8 cellular contexts compared by ENCODE assay signal in the genomic region with DNA sequence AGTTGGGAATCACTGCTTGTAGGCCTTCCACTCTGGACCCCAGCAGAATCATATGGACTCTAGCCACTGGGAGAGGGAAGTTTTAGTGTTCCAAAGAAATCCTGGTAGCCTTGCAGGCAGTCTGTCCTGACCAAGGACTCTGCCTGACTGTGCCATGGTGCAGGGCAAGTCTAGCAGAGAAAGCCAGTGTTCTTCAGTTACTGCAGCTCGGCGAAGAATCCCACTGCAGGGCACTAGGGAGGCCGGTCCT. TPM values are rescaled to one million over a fixed set of nuclear protein-coding genes. Genes with fewer than 3 reads are reported as not detected.
DNase-seq lines count a peak whose midpoint lies in the region; ATAC-seq and TF ChIP-seq lines count a peak whose summit lies in the region.

No MANE protein-coding gene starts in this region.

- H3K27me3 ChIP-seq in brain microvascular endothelial cell (replicated peaks) = no peaks in the 10 kb centered on the region
- no peaks in the 10 kb centered on the region for H3K27me3 ChIP-seq in uterus

- DNase-seq in CD14-positive monocyte (ENCODE audit: low spot score) (no peak), brain microvascular endothelial cell (no peak), memory B cell (ENCODE audit: low spot score in 2 of 2) (no peak), uterus (no peak), hippocampal formation (lab: John Stamatoyannopoulos, UW) (no peak), NCI-H345 (lab: John Stamatoyannopoulos, UW) (no peak)

- H3K4me3 ChIP-seq in brain microvascular endothelial cell (ENCODE audit: low read depth, low read length) (peak overlapping the region; percentile 78), uterus (peak overlapping the region; percentile 41 to 50)

- TF ChIP-seq POLR2A in uterus (IDR thresholded peaks at IDR 0.05) = no peak

- peaks cover 21% of the 10 kb centered on the region for H3K36me3 ChIP-seq in brain microvascular endothelial cell (replicated peaks)
- no peaks in the 10 kb centered on the region for H3K36me3 ChIP-seq in uterus

- ATAC-seq in HG03469 (IDR thresholded peaks at IDR 0.05; ENCODE audit: unreplicated experiment) (peak; percentile 3), memory B cell (ENCODE audit: low read depth) (no peak), GM21423 (IDR thresholded peaks at IDR 0.05; ENCODE audit: unreplicated experiment) (no peak)

- H3K9me3 Mint-ChIP-seq in CD14-positive monocyte (peaks cover 0 to 3% (median 0%) of the 10 kb centered on the region in 7 donors), memory B cell (no peaks in the 10 kb centered on the region)

- H3K9me3 ChIP-seq in uterus = no peaks in the 10 kb centered on the region

- peaks cover 0 to 8% of the 10 kb centered on the region in 2 donors for H3K4me1 ChIP-seq in uterus

- H3K27me3 Mint-ChIP-seq in CD14-positive monocyte (ENCODE audit: low read depth in 3 of 3) (peaks cover 0 to 2% (median 0%) of the 10 kb centered on the region in 3 donors), memory B cell (no peaks in the 10 kb centered on the region)

- in situ Hi-C loops in brain microvascular endothelial cell (cut with HindIII; ENCODE audit: low pct_ligation_motif_present, low sequenced_read_pairs) = no loop called here

- intact Hi-C loops in CD14-positive monocyte (cut with micrococcal nuclease) (loop anchor here in 1 of 2 donors (5.0 kb wide), 1 partner anchor 71 kb away; no protein-coding TSS in a partner anchor), uterus (cut with DNase I; ENCODE audit: low total_unique reads) (no loop called here)

- H3K36me3 Mint-ChIP-seq in CD14-positive monocyte (peaks cover 0 to 5% of the 10 kb centered on the region in 2 donors), memory B cell (no peaks in the 10 kb centered on the region)

- TF ChIP-seq CTCF in CD14-positive monocyte (IDR thresholded peaks at IDR 0.05) = no peak
- no peak for TF ChIP-seq CTCF in brain microvascular endothelial cell (IDR thresholded peaks at IDR 0.05; ENCODE audit: low read depth, low read length, missing control alignments)
- TF ChIP-seq CTCF in uterus (IDR thresholded peaks at IDR 0.05) = no peak

- H3K4me1 Mint-ChIP-seq in CD14-positive monocyte (peaks cover 45% of the 10 kb centered on the region), memory B cell (peaks cover 26% of the 10 kb centered on the region)

- peak overlapping the region; percentile 70 to 95 (median 86) for H3K27ac Mint-ChIP-seq in CD14-positive monocyte
- H3K27ac Mint-ChIP-seq in memory B cell = peak overlapping the region; percentile 54

- H3K27ac ChIP-seq in brain microvascular endothelial cell (no peak overlapping the region), uterus (peak overlapping the region; percentile 70 to 77)

- peak overlapping the region; percentile 84 to 93 for H3K4me3 Mint-ChIP-seq in CD14-positive monocyte
- H3K4me3 Mint-ChIP-seq in memory B cell = peak overlapping the region; percentile 92

RNA-seq across cellular contexts. Expression of a gene that starts 20.3 kb away (rescaled TPM):
- 100 to 1,000 TPM; 137 to 174 TPM for polyA plus RNA-seq in CD14-positive monocyte
- total RNA-seq in uterus = 100 to 1,000 TPM; 270 to 549 (median 314) TPM
